ENCODE assay signal across 1 cellular context in genomic region chr9:27037499-27037898, GRCh38.
TF ChIP-seq lines count a peak whose summit lies in the region.

No MANE protein-coding gene starts in this region.

TF ChIP-seq in IMR-90, 13 proteins besides CTCF, POLR2A, EP300 and RAD21 (continued from another document):
- TF ChIP-seq RCOR1 (IDR thresholded peaks at IDR 0.05; ENCODE audit: insufficient replicate concordance, low read length) (no peak), CHD1 (IDR thresholded peaks at IDR 0.05; ENCODE audit: low read depth, low read length) (no peak)
